ENCODE assay signal across 1 cellular context in genomic region chr16:17205279-17206139, GRCh38.
TF ChIP-seq lines count a peak whose summit lies in the region.

No MANE protein-coding gene starts in this region.

TF ChIP-seq in H1, 55 proteins besides CTCF, POLR2A, EP300 and RAD21:
- no peak for TF ChIP-seq ZNF274 (IDR thresholded peaks at IDR 0.05; ENCODE audit: borderline replicate concordance, extremely low read depth, low read length)
- no peak for TF ChIP-seq POU5F1 (IDR thresholded peaks at IDR 0.05; ENCODE audit: low read depth, low read length)
- TF ChIP-seq KDM1A (IDR thresholded peaks at IDR 0.05; ENCODE audit: borderline replicate concordance, low read length): peak; percentile 89
- TF ChIP-seq HDAC2 (IDR thresholded peaks at IDR 0.05; ENCODE audit: borderline replicate concordance in 1 of 2, low read depth in 2 of 2, low read length in 2 of 2): 0 out of 4 replicates have a peak, but pooled peaks of 1 of the 2 experiments have one; percentile 64
